ENCODE assay signal across 8 cellular contexts in genomic region chr12:69331482-69331845, GRCh38. TPM values are rescaled to one million over a fixed set of nuclear protein-coding genes. Genes with fewer than 3 reads are reported as not detected.
DNase-seq lines count a peak whose midpoint lies in the region; ATAC-seq, FAIRE-seq and TF ChIP-seq lines count a peak whose summit lies in the region.

No MANE protein-coding gene starts in this region.

- peak overlapping the region; percentile 86 for H3K4me3 Mint-ChIP-seq in activated B cell treated with CpG ODN at 0.5 μM for 24 hours

- H3K4me1 ChIP-seq in right atrium auricular region, result peaks cover 0 to 15% of the 10 kb centered on the region in 2 donors

- no peak for ATAC-seq in activated B cell treated with CpG ODN at 0.5 μM for 24 hours (ENCODE audit: low read depth)
- ATAC-seq in sciatic nerve, result peak; percentile 49

- no peaks in the 10 kb centered on the region for H3K9me3 ChIP-seq in right atrium auricular region

- H3K4me1 Mint-ChIP-seq in activated B cell treated with CpG ODN at 0.5 μM for 24 hours, result peaks cover 26% of the 10 kb centered on the region

- no peaks in the 10 kb centered on the region for H3K27me3 ChIP-seq in right atrium auricular region

- H3K27ac Mint-ChIP-seq in activated B cell treated with CpG ODN at 0.5 μM for 24 hours, result peak overlapping the region; percentile 92

- DNase-seq in GM12891 (ENCODE audit: insufficient read length, low spot score) (no peak), activated B cell treated with CpG ODN at 0.5 μM for 24 hours (no peak), right atrium auricular region (ENCODE audit: low spot score) (no peak), sciatic nerve (ENCODE audit: low spot score) (no peak), HCEC 1CT (no peak), OCI-M2 (lab: John Stamatoyannopoulos, UW; ENCODE audit: unreplicated experiment) (no peak), NCI-H1092 treated with DMSO at 0.1 percent for 48 hours (lab: John Stamatoyannopoulos, UW) (no peak)
- no peak for DNase-seq in NK-92 treated with Interleukin-12 subunit alpha and Interleukin-12 subunit beta, amount 100 ng/mL, for 24 hours (lab: John Stamatoyannopoulos, UW)

- CTCF ChIA-PET in activated B cell treated with CpG ODN at 0.5 μM for 24 hours (lab: Charles Lee), result interaction anchor here (1.8 to 2.7 kb wide), 2 partner anchors 26 to 40 kb away, joined by 7 to 10 read pairs; no protein-coding TSS in a partner anchor

- TF ChIP-seq POLR2A in GM12891 (IDR thresholded peaks at IDR 0.05; ENCODE audit: low read depth, low read length), result no peak

- peak overlapping the region; percentile 30 to 43 for H3K4me3 ChIP-seq in right atrium auricular region

- no peak for TF ChIP-seq CTCF in activated B cell treated with CpG ODN at 0.5 μM for 24 hours (IDR thresholded peaks at IDR 0.05)
- no peak for TF ChIP-seq CTCF in right atrium auricular region (IDR thresholded peaks at IDR 0.05)

- no peaks in the 10 kb centered on the region for H3K9me3 Mint-ChIP-seq in activated B cell treated with CpG ODN at 0.5 μM for 24 hours

- POLR2A ChIA-PET in activated B cell treated with CpG ODN at 0.5 μM for 24 hours (lab: Charles Lee), result interaction anchor here (0.7 to 1.9 kb wide), 3 partner anchors 11 to 254 kb away, joined by 4 to 9 read pairs (median 5); partner anchors contain the start of gene CCT2

- intact Hi-C loops in activated B cell treated with CpG ODN at 0.5 μM for 24 hours (cut with micrococcal nuclease) (loop anchor here (2.0 kb wide), 2 partner anchors 25 to 93 kb away; partner anchors contain the start of gene CPSF6), sciatic nerve (cut with DNase I) (no loop called here)

- no peaks in the 10 kb centered on the region for H3K36me3 Mint-ChIP-seq in activated B cell treated with CpG ODN at 0.5 μM for 24 hours (ENCODE audit: low read depth)

- H3K27ac ChIP-seq in right atrium auricular region, result no peak overlapping the region

- no peaks in the 10 kb centered on the region for H3K36me3 ChIP-seq in right atrium auricular region

- H3K27me3 Mint-ChIP-seq in activated B cell treated with CpG ODN at 0.5 μM for 24 hours, result no peaks in the 10 kb centered on the region

- FAIRE-seq in GM12891 (lab: Jason Lieb, UNC), result peak; percentile 9

TF ChIP-seq in GM12891, 5 proteins besides CTCF, POLR2A, EP300 and RAD21:
- TF ChIP-seq SPI1 (IDR thresholded peaks at IDR 0.05; ENCODE audit: low read depth, low read length), result no peak
- no peak for TF ChIP-seq POU2F2 (IDR thresholded peaks at IDR 0.05; ENCODE audit: low read depth, low read length)
- TF ChIP-seq POLR2AphosphoS5 (IDR thresholded peaks at IDR 0.05; ENCODE audit: low read depth, low read length), result no peak
- no peak for TF ChIP-seq TAF1 (IDR thresholded peaks at IDR 0.05; ENCODE audit: low read depth, low read length)
- no peak for TF ChIP-seq PAX5 (IDR thresholded peaks at IDR 0.05; ENCODE audit: insufficient read depth, low read length, severe bottlenecking)

RNA-seq across cellular contexts. Expression of gene LYZ, which starts 16.7 kb away (rescaled TPM):
- polyA plus RNA-seq in GM12891 (2012; ENCODE audit: low read depth, missing spikeins), result not detected
- 4.0 and 5.3 TPM in 2 replicates for total RNA-seq in activated B cell treated with CpG ODN at 0.5 μM for 24 hours
- 10 to 100 TPM; 10.8 to 35.4 TPM for total RNA-seq in right atrium auricular region
- 112 TPM for total RNA-seq in sciatic nerve

RNA-seq across cellular contexts. Expression of gene YEATS4, which starts 28.1 kb away (rescaled TPM):
- 24.5 TPM for polyA plus RNA-seq in GM12891 (2012; ENCODE audit: low read depth, missing spikeins)
- total RNA-seq in activated B cell treated with CpG ODN at 0.5 μM for 24 hours, result 14.9 and 19.3 TPM in 2 replicates
- total RNA-seq in right atrium auricular region, result 10 to 100 TPM in 1 of 2 donors, 1 to 10 TPM in 1; 8.5 to 12.9 TPM
- total RNA-seq in sciatic nerve, result 17.5 TPM
